ENCODE assay signal across 14 cellular contexts in genomic region chr2:222652856-222653255, GRCh38. TPM values are rescaled to one million over a fixed set of nuclear protein-coding genes. Genes with fewer than 3 reads are reported as not detected.
DNase-seq lines count a peak whose midpoint lies in the region; ATAC-seq and TF ChIP-seq lines count a peak whose summit lies in the region.
"Had no signal": no experiment of that assay in that cellular context is flagged by ENCODE, and none has a peak within 500 bp of the region (broad histone marks: within the 10 kb centered on the region; RNA-seq: fewer than 3 reads in every experiment).

No MANE protein-coding gene starts in this region.

- no peak overlapping the region for H3K27ac ChIP-seq in CD4-positive, alpha-beta T cell (ENCODE audit: low read depth, low read length)
- H3K27ac ChIP-seq: C4-2B, ovary had no signal

- H3K9me3 ChIP-seq in CD4-positive, alpha-beta T cell (ENCODE audit: control insufficient read depth, low read length): no peaks in the 10 kb centered on the region
- H3K9me3 ChIP-seq: ovary had no signal

- DNase-seq in CD4-positive, alpha-beta T cell: no peak
- DNase-seq in KBM-7 (peak; percentile 18), left colon (peak; percentile 16 to 51), G401 (ENCODE audit: low spot score) (no peak), NCI-H146 treated with DMSO at 0.1 percent for 48 hours (lab: John Stamatoyannopoulos, UW; ENCODE audit: unreplicated experiment) (no peak), pons (ENCODE audit: low spot score) (no peak)
- no peak for DNase-seq in activated CD4-positive, alpha-beta memory T cell treated with anti-CD3 and anti-CD28 coated beads for 36 hours
- DNase-seq: activated CD8-positive, alpha-beta memory T cell treated with anti-CD3 and anti-CD28 coated beads, Interleukin-2, amount 50 U/mL, for 48 hours; NCI-H2029; OCI-M1; ovary had no signal

- no peaks in the 10 kb centered on the region for H3K27me3 Mint-ChIP-seq in CD4-positive, alpha-beta T cell
- H3K27me3 Mint-ChIP-seq in activated CD4-positive, alpha-beta memory T cell treated with anti-CD3 and anti-CD28 coated beads for 36 hours: no peaks in the 10 kb centered on the region

- H3K36me3 Mint-ChIP-seq in CD4-positive, alpha-beta T cell (ENCODE audit: low read depth): peaks cover 35% of the 10 kb centered on the region
- peaks cover 19% of the 10 kb centered on the region for H3K36me3 Mint-ChIP-seq in activated CD4-positive, alpha-beta memory T cell treated with anti-CD3 and anti-CD28 coated beads for 36 hours

- CTCF ChIA-PET in CD4-positive, alpha-beta T cell (lab: Charles Lee): interaction anchor here (1.3 kb wide), 1 partner anchor 38 kb away, joined by 5 read pairs; no protein-coding TSS in a partner anchor
- CTCF ChIA-PET in activated CD4-positive, alpha-beta memory T cell treated with anti-CD3 and anti-CD28 coated beads for 36 hours (lab: Charles Lee): interaction anchor here (1.1 kb wide), 1 partner anchor 333 kb away, joined by 3 read pairs; a partner anchor contains a TSS

- peak overlapping the region; percentile 75 for H3K4me3 Mint-ChIP-seq in CD4-positive, alpha-beta T cell
- peak overlapping the region; percentile 35 for H3K4me3 Mint-ChIP-seq in activated CD4-positive, alpha-beta memory T cell treated with anti-CD3 and anti-CD28 coated beads for 36 hours

- intact Hi-C loops in CD4-positive, alpha-beta T cell (cut with DNase I, micrococcal nuclease): no loop called here
- intact Hi-C loops in activated CD4-positive, alpha-beta memory T cell treated with anti-CD3 and anti-CD28 coated beads for 36 hours (cut with micrococcal nuclease): no loop called here
- intact Hi-C loops in left colon (cut with DNase I, micrococcal nuclease): no loop called here

- H3K4me1 Mint-ChIP-seq in CD4-positive, alpha-beta T cell (ENCODE audit: low read depth): peaks cover 76% of the 10 kb centered on the region
- peaks cover 46% of the 10 kb centered on the region for H3K4me1 Mint-ChIP-seq in activated CD4-positive, alpha-beta memory T cell treated with anti-CD3 and anti-CD28 coated beads for 36 hours (ENCODE audit: low read depth)

- POLR2A ChIA-PET in CD4-positive, alpha-beta T cell (lab: Charles Lee): no interaction called here
- POLR2A ChIA-PET in activated CD4-positive, alpha-beta memory T cell treated with anti-CD3 and anti-CD28 coated beads for 36 hours (lab: Charles Lee): interaction anchor here (1.0 kb wide), 1 partner anchor 160 kb away, joined by 3 read pairs; no protein-coding TSS in a partner anchor

- no peaks in the 10 kb centered on the region for H3K27me3 ChIP-seq in CD4-positive, alpha-beta T cell (ENCODE audit: control insufficient read depth, insufficient read depth, low read length)
- H3K27me3 ChIP-seq: ovary had no signal

- no peak for ATAC-seq in CD4-positive, alpha-beta T cell (ENCODE audit: poor library complexity)
- ATAC-seq in left colon: peak; percentile 61
- ATAC-seq in HG02678 (IDR thresholded peaks at IDR 0.05; ENCODE audit: unreplicated experiment): no peak

- peak overlapping the region; percentile 61 for H3K27ac Mint-ChIP-seq in CD4-positive, alpha-beta T cell
- H3K27ac Mint-ChIP-seq in activated CD4-positive, alpha-beta memory T cell treated with anti-CD3 and anti-CD28 coated beads for 36 hours: peak overlapping the region; percentile 53

- TF ChIP-seq CTCF in CD4-positive, alpha-beta T cell (IDR thresholded peaks at IDR 0.05): no peak

- in situ Hi-C loops in KBM-7 (cut with MboI; ENCODE audit: low pct_unique_long_range_greater_than_20kb, low sequenced_read_pairs) (no loop called here), G401 (cut with HindIII; ENCODE audit: low sequenced_read_pairs) (no loop called here)

- no peaks in the 10 kb centered on the region for H3K9me3 Mint-ChIP-seq in CD4-positive, alpha-beta T cell
- H3K9me3 Mint-ChIP-seq in activated CD4-positive, alpha-beta memory T cell treated with anti-CD3 and anti-CD28 coated beads for 36 hours: no peaks in the 10 kb centered on the region

RNA-seq across cellular contexts. Expression of gene FARSB, which starts 3.0 kb away (rescaled TPM):
- total RNA-seq in CD4-positive, alpha-beta T cell: 1 to 10 TPM; 7.8 to 8.7 TPM
- 10 to 100 TPM; 40.3 to 41.4 TPM for total RNA-seq in activated CD4-positive, alpha-beta memory T cell treated with anti-CD3 and anti-CD28 coated beads for 36 hours
- 10 to 100 TPM; 19.2 to 27.3 TPM for total RNA-seq in left colon
- total RNA-seq in G401 (2014; rRNA removed; shearing (Covaris generic)): 7.1 and 11.0 TPM in 2 replicates

RNA-seq across cellular contexts. Expression of gene MOGAT1, which starts 18.6 kb away (rescaled TPM):
- not detected for total RNA-seq in CD4-positive, alpha-beta T cell
- total RNA-seq in activated CD4-positive, alpha-beta memory T cell treated with anti-CD3 and anti-CD28 coated beads for 36 hours: not detected
- total RNA-seq in left colon: under 1 TPM in 1 of 2 donors, not detected in 1; 0.25 TPM
- total RNA-seq in G401 (2014; rRNA removed; shearing (Covaris generic)): not detected in 2 replicates
- total RNA-seq: ovary; T-helper 2 cell treated with Interferon-gamma antibody and Interleukin-4, amounts not matched to agents 100 ng/mL and 5 ng/mL, for 36 hours had no signal

Comparison
In these comparisons a context has a peak if more than half of its experiments do, and no peak if none do; other contexts are left out.
1. DNase-seq: peak in KBM-7 (single experiment) and left colon (2 of 2); none in CD4-positive, alpha-beta T cell (0 of 10), activated CD4-positive, alpha-beta memory T cell treated with anti-CD3 and anti-CD28 coated beads for 36 hours (single experiment), G401 (single experiment), NCI-H146 treated with DMSO at 0.1 percent for 48 hours (single experiment) and pons (single experiment).